ENCODE assay signal across 10 cellular contexts in the genomic region with DNA sequence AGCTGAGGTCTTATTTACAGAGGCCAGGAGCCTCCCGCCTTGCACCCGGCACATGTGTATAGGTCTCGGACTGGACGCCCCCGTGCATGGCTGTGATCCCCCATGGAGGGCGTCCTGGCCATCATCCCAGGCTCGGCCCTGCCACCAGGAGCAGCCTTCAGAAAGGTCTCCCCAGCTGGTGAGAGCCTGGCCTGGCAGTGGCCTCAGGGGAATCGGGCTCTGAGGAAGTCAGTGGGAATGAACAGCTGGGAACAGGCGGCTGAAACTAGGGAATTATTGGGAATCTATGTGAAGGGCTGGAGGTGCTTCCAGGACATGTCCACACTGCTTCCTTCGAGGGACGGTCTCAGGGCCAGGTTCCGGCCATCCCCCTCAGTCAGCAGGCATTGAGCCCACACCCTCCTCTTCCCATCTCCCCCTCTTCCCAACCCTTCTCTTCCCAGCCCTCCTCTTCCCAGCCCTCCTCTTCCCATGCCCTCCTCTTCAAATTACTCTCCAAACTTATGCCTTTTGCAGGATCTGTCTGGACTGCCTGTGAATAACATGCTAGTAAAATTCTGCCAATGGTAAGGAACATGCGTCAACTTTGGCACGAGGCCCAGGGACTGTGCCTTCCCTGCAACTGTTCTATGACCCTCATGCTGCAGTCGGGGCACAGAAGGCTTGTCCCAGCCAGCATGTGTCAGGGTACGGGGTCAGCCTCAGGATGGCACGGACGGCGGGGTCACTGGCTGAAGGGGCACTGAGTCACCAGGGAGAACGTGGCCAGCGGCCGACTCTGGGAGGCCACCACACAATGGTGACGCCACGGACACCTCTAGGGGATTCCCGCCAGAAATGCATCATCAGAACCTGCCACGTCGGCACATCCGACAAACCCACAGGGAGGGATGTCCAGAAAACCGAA. TPM values are rescaled to one million over a fixed set of nuclear protein-coding genes. Genes with fewer than 3 reads are reported as not detected.
A peak's percentile ranks its signal among the peaks of the same experiment; 100 is the strongest.
DNase-seq lines count a peak whose midpoint lies in the region; ATAC-seq, FAIRE-seq and TF ChIP-seq lines count a peak whose summit lies in the region.
"Had no signal": no experiment of that assay in that cellular context is flagged by ENCODE, and none has a peak within 500 bp of the region (broad histone marks: within the 10 kb centered on the region; RNA-seq: fewer than 3 reads in every experiment).

No MANE protein-coding gene starts in this region.

- no TSS peak for BruUV-seq in HepG2 (replicated peaks; lab: Mats Ljungman, UMichigan)

- no peak for FAIRE-seq in HepG2 (lab: Jason Lieb, UNC)

- no peak overlapping the region for H3K4me2 ChIP-seq in HepG2 (ENCODE audit: low read depth, low read length)

- intact Hi-C loops in HepG2 (cut with micrococcal nuclease; ENCODE audit: unreplicated experiment) = no loop called here

- no peak overlapping the region for H3K4me3 ChIP-seq in liver (ENCODE audit: low read depth in 1 of 3, low read length in 3 of 3)
- H3K4me3 ChIP-seq in HepG2 (replicated peaks in 1 of 3; ENCODE audit: insufficient read depth in 1 of 3, low read depth in 2 of 3, low read length in 3 of 3) = no peak overlapping the region
- no peak overlapping the region for H3K4me3 ChIP-seq in coronary artery
- no peak overlapping the region for H3K4me3 ChIP-seq in mucosa of rectum (ENCODE audit: low read length in 2 of 2)

- no peak for TF ChIP-seq POLR2A in HepG2 (IDR thresholded peaks at IDR 0.05; ENCODE audit: insufficient read depth in 1 of 2, low read depth in 2 of 2, low read length in 2 of 2)

- ATAC-seq in HepG2 (no peak), GM18909 (IDR thresholded peaks at IDR 0.05; ENCODE audit: poor library complexity, unreplicated experiment) (no peak)

- H3K9ac ChIP-seq in liver (ENCODE audit: low read depth in 1 of 2, low read length in 2 of 2) (no peak overlapping the region), HepG2 (ENCODE audit: insufficient read depth, low read depth, low read length) (no peak overlapping the region), mucosa of rectum (ENCODE audit: low read depth in 1 of 2, low read length in 2 of 2) (no peak overlapping the region)

- no peak for DNase-seq in HepG2 (ENCODE audit: low spot score)
- DNase-seq in coronary artery (ENCODE audit: low spot score) = peak; percentile 84
- no peak for DNase-seq in inferior parietal cortex (ENCODE audit: extremely low spot score)
- DNase-seq in UCSD-AML1 (lab: John Stamatoyannopoulos, UW; ENCODE audit: unreplicated experiment) = no peak
- no peak for DNase-seq in activated CD4-positive, alpha-beta T cell treated with anti-CD3 and anti-CD28 coated beads, Interleukin-2, amount 50 U/mL, for 1 hour
- DNase-seq: COR-L47, NCI-H1105 had no signal

- CTCF ChIA-PET in HepG2 (lab: Yijun Ruan, JAX; ENCODE audit: low intra/inter-chr PET ratio, low total read pairs) = no interaction called here

- WGBS in liver = 82% methylated on average over 29 of the region's 29 CpGs
- WGBS in HepG2 (ENCODE audit: low lambda C conversion rate) = 27% methylated on average over 10 of the region's 29 CpGs

- H2AFZ ChIP-seq in HepG2 (ENCODE audit: low read length) = no peak overlapping the region

- H3K4me1 ChIP-seq in liver (ENCODE audit: control insufficient read depth in 4 of 4, insufficient read depth in 4 of 4, low read length in 3 of 4) (no peaks in the 10 kb centered on the region), HepG2 (ENCODE audit: insufficient read depth, low read length) (no peaks in the 10 kb centered on the region), mucosa of rectum (ENCODE audit: control insufficient read depth in 2 of 2, insufficient read depth in 2 of 2, low read length in 2 of 2) (peaks cover 0 to 5% of the 10 kb centered on the region in 2 donors)

- no peak for TF ChIP-seq CTCF in liver (IDR thresholded peaks at IDR 0.05; ENCODE audit: low read depth, low read length, missing input control)
- no peak for TF ChIP-seq CTCF in HepG2 (CRISPR knock-in tag; IDR thresholded peaks at IDR 0.05)
- TF ChIP-seq CTCF in coronary artery (IDR thresholded peaks at IDR 0.05) = no peak

- peak overlapping the region; percentile 33 to 50 for H3K27ac ChIP-seq in liver (ENCODE audit: low read depth in 1 of 2, low read length in 2 of 2)
- no peak overlapping the region for H3K27ac ChIP-seq in HepG2 (ENCODE audit: extremely low read length, insufficient read depth, low read length)
- H3K27ac ChIP-seq in coronary artery = peak overlapping the region in 1 of 2 donors; percentile 74
- peak overlapping the region; percentile 19 to 28 for H3K27ac ChIP-seq in mucosa of rectum (ENCODE audit: low read depth in 2 of 2, low read length in 2 of 2)

- H3K79me2 ChIP-seq in HepG2 (ENCODE audit: insufficient read depth, low read length) = no peaks in the 10 kb centered on the region

- no peaks in the 10 kb centered on the region for H3K27me3 ChIP-seq in liver (ENCODE audit: control insufficient read depth in 4 of 4, insufficient read depth in 4 of 4, low read length in 3 of 4)
- H3K27me3 ChIP-seq in HepG2 (ENCODE audit: control insufficient read depth in 1 of 2, insufficient read depth in 2 of 2, low read length in 2 of 2) = peaks cover 6 to 40% of the 10 kb centered on the region in 2 experiments; a peak in 3 of 5 replicates
- no peaks in the 10 kb centered on the region for H3K27me3 ChIP-seq in mucosa of rectum (ENCODE audit: control insufficient read depth in 2 of 2, insufficient read depth in 2 of 2, low read length in 2 of 2)

- H3K36me3 ChIP-seq in liver (ENCODE audit: control insufficient read depth in 4 of 4, insufficient read depth in 3 of 4, low read depth in 1 of 4, low read length in 3 of 4) (no peaks in the 10 kb centered on the region), HepG2 (replicated peaks in 1 of 2; ENCODE audit: control insufficient read depth in 1 of 2, insufficient read depth in 2 of 2, low read length in 2 of 2) (no peaks in the 10 kb centered on the region), mucosa of rectum (ENCODE audit: control insufficient read depth in 2 of 2, insufficient read depth in 2 of 2, low read length in 2 of 2) (peaks cover 0 to 9% of the 10 kb centered on the region in 2 donors)

- POLR2A ChIA-PET in HepG2 (lab: Yijun Ruan, JAX) = no interaction called here

- TF ChIP-seq EP300 in HepG2 (IDR thresholded peaks at IDR 0.05; ENCODE audit: low read depth in 2 of 2, low read length in 2 of 2) = no peak
- TF ChIP-seq EP300 in HepG2 (CRISPR knock-in tag; IDR thresholded peaks at IDR 0.05; ENCODE audit: borderline replicate concordance) = no peak

- TF ChIP-seq RAD21 in liver (IDR thresholded peaks at IDR 0.05) = no peak
- TF ChIP-seq RAD21 in HepG2 (CRISPR knock-in tag; IDR thresholded peaks at IDR 0.05) = no peak

- no peaks in the 10 kb centered on the region for H3K9me3 ChIP-seq in liver (ENCODE audit: control insufficient read depth in 4 of 4, low read length in 3 of 4)
- H3K9me3 ChIP-seq in HepG2 (ENCODE audit: low read length) = no peaks in the 10 kb centered on the region
- no peaks in the 10 kb centered on the region for H3K9me3 ChIP-seq in mucosa of rectum (ENCODE audit: control insufficient read depth in 2 of 2, low read length in 2 of 2)

- no peaks in the 10 kb centered on the region for H4K20me1 ChIP-seq in HepG2 (ENCODE audit: insufficient read depth, low read length)

- in situ Hi-C loops in HepG2 (cut with HindIII; ENCODE audit: extremely low pct_ligation_motif_present, low pct_unique_long_range_greater_than_20kb) = no loop called here

TF ChIP-seq in liver, 16 proteins besides CTCF, POLR2A, EP300 and RAD21 (continues in another document):
- TF ChIP-seq NR2F2 (IDR thresholded peaks at IDR 0.05) = peak; percentile 62

TF ChIP-seq in HepG2, 621 proteins besides CTCF, POLR2A, EP300 and RAD21 (continues in another document):
- TF ChIP-seq, protein P1, sequence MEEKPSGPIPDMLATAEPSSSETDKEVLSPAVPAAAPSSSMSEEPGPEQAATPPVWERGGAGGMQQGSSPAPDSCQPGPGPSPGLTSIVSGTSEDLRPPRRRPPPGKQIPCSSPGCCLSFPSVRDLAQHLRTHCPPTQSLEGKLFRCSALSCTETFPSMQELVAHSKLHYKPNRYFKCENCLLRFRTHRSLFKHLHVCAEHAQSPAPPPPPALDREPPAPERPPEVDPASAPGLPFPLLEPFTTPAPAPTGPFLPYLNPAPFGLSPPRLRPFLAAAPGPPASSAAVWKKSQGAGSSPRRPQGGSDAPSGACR (CRISPR knock-in tag; IDR thresholded peaks at IDR 0.05) = no peak
- TF ChIP-seq ZNF205 (CRISPR knock-in tag; IDR thresholded peaks at IDR 0.05) = no peak
- TF ChIP-seq AGO1 (IDR thresholded peaks at IDR 0.05; ENCODE audit: low read depth, low read length, poor library complexity, severe bottlenecking) = no peak
- no peak for TF ChIP-seq EEA1 (CRISPR knock-in tag; IDR thresholded peaks at IDR 0.05; ENCODE audit: borderline replicate concordance)
- TF ChIP-seq SPEN (CRISPR knock-in tag; IDR thresholded peaks at IDR 0.05; ENCODE audit: low read depth) = no peak
- no peak for TF ChIP-seq ZNF251 (CRISPR knock-in tag; IDR thresholded peaks at IDR 0.05)
- TF ChIP-seq HDAC1 (CRISPR knock-in tag; IDR thresholded peaks at IDR 0.05) = no peak
- TF ChIP-seq POGZ (CRISPR knock-in tag; IDR thresholded peaks at IDR 0.05) = no peak

RNA-seq across cellular contexts. Expression of a gene that starts 24.2 kb away (rescaled TPM):
- total RNA-seq in liver = under 1 TPM in 1 of 2 donors, not detected in 1; 0.17 TPM
- under 1 TPM in 1 of 2 donors, not detected in 1; 0.10 TPM for polyA plus RNA-seq in liver
- total RNA-seq in HepG2 (2016; rRNA removed; fragmentation: Illumina TruSeq; extraction: Trizol) = not detected in 2 replicates
- not detected in 2 replicates for total RNA-seq in HepG2 (2016; cell fraction: cytosol; rRNA removed; fragmentation: Illumina TruSeq; extraction: Trizol; ENCODE audit: low read depth)
- not detected in 2 replicates for total RNA-seq in HepG2 (2016; cell fraction: insoluble cytoplasmic fraction; rRNA removed; fragmentation: Illumina TruSeq; extraction: Trizol)
- total RNA-seq in HepG2 (2016; cell fraction: membrane; rRNA removed; fragmentation: Illumina TruSeq; extraction: Trizol) = not detected in 2 replicates
- not detected in 2 replicates for total RNA-seq in HepG2 (2016; cell fraction: nucleus; rRNA removed; fragmentation: Illumina TruSeq; extraction: Trizol)
- polyA plus RNA-seq in HepG2 (2011; rRNA removed) = 0.01 TPM in 1 of 2 replicates, not detected in the other
- not detected in 2 replicates for polyA plus RNA-seq in HepG2 (2011; cell fraction: cytosol; rRNA removed)
- polyA plus RNA-seq in HepG2 (2011; cell fraction: nucleus; rRNA removed) = 0.03 TPM in 1 of 2 replicates, not detected in the other
- not detected in 2 replicates for polyA plus RNA-seq in HepG2 (2012)
- not detected in 2 replicates for polyA plus RNA-seq in HepG2 (2016; cell fraction: cytosol; fragmentation: Illumina TruSeq; extraction: Trizol; ENCODE audit: low read depth)
- not detected in 2 replicates for polyA plus RNA-seq in HepG2 (2016; cell fraction: insoluble cytoplasmic fraction; fragmentation: Illumina TruSeq; extraction: Trizol; ENCODE audit: low read depth)
- polyA plus RNA-seq in HepG2 (2016; cell fraction: membrane; fragmentation: Illumina TruSeq; extraction: Trizol; ENCODE audit: low read depth) = not detected in 2 replicates
- not detected in 2 replicates for polyA plus RNA-seq in HepG2 (2016; cell fraction: nucleus; fragmentation: Illumina TruSeq; extraction: Trizol; ENCODE audit: insufficient read depth, low read depth)
- 1.9 TPM in 1 of 2 replicates, not detected in the other for polyA minus RNA-seq in HepG2 (2011; rRNA and poly(A)+ RNA removed; ENCODE audit: low replicate concordance)
- not detected in 2 replicates for polyA minus RNA-seq in HepG2 (2011; cell fraction: cytosol; rRNA and poly(A)+ RNA removed)
- polyA minus RNA-seq in HepG2 (2011; cell fraction: nucleus; rRNA and poly(A)+ RNA removed) = 0.13 TPM in 1 of 2 replicates, not detected in the other
